ENCODE assay signal across 9 cellular contexts in genomic region chr2:8535821-8536685, GRCh38.
A peak's percentile ranks its signal among the peaks of the same experiment; 100 is the strongest.
DNase-seq lines count a peak whose midpoint lies in the region; TF ChIP-seq lines count a peak whose summit lies in the region.
"Had no signal": no experiment of that assay in that cellular context is flagged by ENCODE, and none has a peak within 500 bp of the region (broad histone marks: within the 10 kb centered on the region; RNA-seq: fewer than 3 reads in every experiment).

No MANE protein-coding gene starts in this region.

- TF ChIP-seq CTCF in DOHH2 (IDR thresholded peaks at IDR 0.05; ENCODE audit: low read depth, low read length, poor library complexity, severe bottlenecking): no peak
- TF ChIP-seq CTCF in neutrophil (IDR thresholded peaks at IDR 0.05): no peak
- no peak for TF ChIP-seq CTCF in glutamatergic neuron (IDR thresholded peaks at IDR 0.05; ENCODE audit: partially characterized antibody, unreplicated experiment)
- TF ChIP-seq CTCF in testis (IDR thresholded peaks at IDR 0.05): no peak

- H3K4me3 ChIP-seq in DOHH2 (ENCODE audit: low read length) (0 out of 2 replicates have a peak overlapping the region, but pooled peaks have one; percentile 0), neutrophil (ENCODE audit: low read depth in 1 of 2, low read length in 1 of 2) (peak overlapping the region; percentile 40 to 42), testis (no peak overlapping the region)

- H3K27me3 ChIP-seq in DOHH2 (ENCODE audit: control insufficient read depth, low read length) (no peaks in the 10 kb centered on the region), neutrophil (no peaks in the 10 kb centered on the region), testis (no peaks in the 10 kb centered on the region)

- no peak overlapping the region for H3K27ac Mint-ChIP-seq in glutamatergic neuron (ENCODE audit: unreplicated experiment)

- H3K27me3 Mint-ChIP-seq in glutamatergic neuron (ENCODE audit: unreplicated experiment): peaks cover 8% of the 10 kb centered on the region

- no peaks in the 10 kb centered on the region for H3K79me2 ChIP-seq in DOHH2 (ENCODE audit: control insufficient read depth, low read length)

- DNase-seq in NAMALWA (ENCODE audit: low spot score) (peak; percentile 34), NCI-H510A treated with DMSO at 0.1 percent for 48 hours (lab: John Stamatoyannopoulos, UW) (no peak), glutamatergic neuron (no peak), HK-2 (ENCODE audit: unreplicated experiment) (no peak), testis (no peak)
- DNase-seq: SW 1271 had no signal

- H3K9me2 ChIP-seq in DOHH2 (replicated peaks; ENCODE audit: control insufficient read depth, low read length): no peaks in the 10 kb centered on the region

- H3K4me1 ChIP-seq in DOHH2 (ENCODE audit: control insufficient read depth, low read length) (peaks cover 71% of the 10 kb centered on the region), neutrophil (ENCODE audit: control insufficient read depth in 1 of 2, insufficient read depth in 1 of 2, low read depth in 1 of 2, low read length in 1 of 2) (peaks cover 65 to 67% of the 10 kb centered on the region in 2 experiments), testis (peaks cover 10% of the 10 kb centered on the region)

- peaks cover 10% of the 10 kb centered on the region for H3K9me3 ChIP-seq in DOHH2 (ENCODE audit: control insufficient read depth, insufficient read depth, low read length)
- no peaks in the 10 kb centered on the region for H3K9me3 ChIP-seq in neutrophil
- H3K9me3 ChIP-seq in testis: no peaks in the 10 kb centered on the region

- H3K36me3 ChIP-seq in DOHH2 (ENCODE audit: control insufficient read depth, low read length) (no peaks in the 10 kb centered on the region), neutrophil (no peaks in the 10 kb centered on the region), testis (ENCODE audit: low read depth, missing control alignments) (no peaks in the 10 kb centered on the region)

- intact Hi-C loops in testis (cut with DNase I; ENCODE audit: low total_unique reads): no loop called here

- peaks cover 12% of the 10 kb centered on the region for H3K36me3 Mint-ChIP-seq in glutamatergic neuron (ENCODE audit: unreplicated experiment)

- peak overlapping the region; percentile 43 for H3K4me2 ChIP-seq in DOHH2 (ENCODE audit: low read length)

- no peak overlapping the region for H3K4me3 Mint-ChIP-seq in glutamatergic neuron (ENCODE audit: unreplicated experiment)

- 0 out of 2 replicates have a peak, but pooled peaks cover 4% of the 10 kb centered on the region for H3F3A ChIP-seq in DOHH2 (ENCODE audit: control insufficient read depth, insufficient read depth)

- no peaks in the 10 kb centered on the region for H4K20me1 ChIP-seq in DOHH2 (ENCODE audit: control insufficient read depth, insufficient read depth, low read depth, low read length)

- H3K27ac ChIP-seq in DOHH2 (ENCODE audit: low read depth, low read length) (no peak overlapping the region), cingulate gyrus (ENCODE audit: low read depth, low read length) (peak overlapping the region; percentile 81), neutrophil (peak overlapping the region; percentile 81), testis (no peak overlapping the region)

- H3K9me3 Mint-ChIP-seq in glutamatergic neuron (ENCODE audit: unreplicated experiment): peaks cover 2% of the 10 kb centered on the region

- H3K4me1 Mint-ChIP-seq in glutamatergic neuron (ENCODE audit: low read depth, unreplicated experiment): no peaks in the 10 kb centered on the region

- 76 to 78% methylated on average over 15 to 19 of the region's 19 CpGs for WGBS in testis, 2 donors

- TF ChIP-seq POLR2A in testis (IDR thresholded peaks at IDR 0.05): no peak

Comparison
In these comparisons a context has a peak if more than half of its experiments do, and no peak if none do; other contexts are left out.
1. H3K27ac ChIP-seq: peak in cingulate gyrus (single experiment) and neutrophil (single experiment); none in DOHH2 (single experiment) and testis (0 of 2).
2. H3K4me3 ChIP-seq: peak in DOHH2 (single experiment) and neutrophil (2 of 2); none in testis (0 of 2).